10 cellular contexts compared by ENCODE assay signal in genomic region chr22:40203568-40203967, GRCh38. TPM values are rescaled to one million over a fixed set of nuclear protein-coding genes. Genes with fewer than 3 reads are reported as not detected.
DNase-seq lines count a peak whose midpoint lies in the region; ATAC-seq, FAIRE-seq and TF ChIP-seq lines count a peak whose summit lies in the region.
"Had no signal": no experiment of that assay in that cellular context is flagged by ENCODE, and none has a peak within 500 bp of the region (broad histone marks: within the 10 kb centered on the region; RNA-seq: fewer than 3 reads in every experiment).

No MANE protein-coding gene starts in this region.

- H3K4me3 Mint-ChIP-seq in CD4-positive, alpha-beta T cell, result peak overlapping the region; percentile 57

- H3K9me3 Mint-ChIP-seq in CD4-positive, alpha-beta T cell, result no peaks in the 10 kb centered on the region

- H3K4me3 ChIP-seq in SK-N-SH (ENCODE audit: low read depth in 2 of 2, low read length in 1 of 2), result no peak overlapping the region

- no peak overlapping the region for H3K9ac ChIP-seq in SK-N-SH

- peak; percentile 96 for ATAC-seq in CD4-positive, alpha-beta T cell (ENCODE audit: poor library complexity)
- ATAC-seq in left ventricle myocardium superior (peak; percentile 9), GM19324 (IDR thresholded peaks at IDR 0.05; ENCODE audit: low FRiP score, unreplicated experiment) (no peak), esophagus mucosa (no peak)

- H3K36me3 ChIP-seq in SK-N-SH (replicated peaks in 1 of 2; ENCODE audit: control insufficient read depth in 1 of 2, insufficient read depth in 2 of 2, low read length in 1 of 2), result no peaks in the 10 kb centered on the region

- no peaks in the 10 kb centered on the region for H3K27me3 ChIP-seq in CD4-positive, alpha-beta T cell (ENCODE audit: control insufficient read depth, insufficient read depth, low read length)
- H3K27me3 ChIP-seq in SK-N-SH (ENCODE audit: insufficient read depth), result no peaks in the 10 kb centered on the region

- H3K79me2 ChIP-seq in SK-N-SH (ENCODE audit: insufficient read depth), result peaks cover 54% of the 10 kb centered on the region

- no peak overlapping the region for H2AFZ ChIP-seq in SK-N-SH (ENCODE audit: low read depth)

- POLR2A ChIA-PET in CD4-positive, alpha-beta T cell (lab: Charles Lee), result interaction anchor here (0.6 to 3.1 kb wide), 7 partner anchors 12 to 159 kb away, joined by 3 to 13 read pairs (median 5); partner anchors contain the start of gene TNRC6B
- POLR2A ChIA-PET in SK-N-SH (lab: Yijun Ruan, JAX), result no interaction called here

- intact Hi-C loops in CD4-positive, alpha-beta T cell (cut with DNase I, micrococcal nuclease), result loop anchor here in 1 of 2 experiments (2.0 to 5.0 kb wide), 3 partner anchors 27 to 1084 kb away; partner anchors contain the start of genes RANGAP1 and TNRC6B
- intact Hi-C loops in left ventricle myocardium superior (cut with micrococcal nuclease), result no loop called here

- CTCF ChIA-PET in CD4-positive, alpha-beta T cell (lab: Charles Lee), result interaction anchor here (0.8 kb wide), 1 partner anchor 10 kb away, joined by 3 read pairs; no protein-coding TSS in a partner anchor
- CTCF ChIA-PET in SK-N-SH (lab: Yijun Ruan, JAX), result no interaction called here

- H3K27me3 Mint-ChIP-seq in CD4-positive, alpha-beta T cell, result no peaks in the 10 kb centered on the region

- TF ChIP-seq EP300 in SK-N-SH (IDR thresholded peaks at IDR 0.05; ENCODE audit: borderline replicate concordance in 1 of 2, low read depth in 1 of 2, low read length in 1 of 2), result no peak

- peak in 4 of 10 experiments; percentile 25 to 39 (median 28) for DNase-seq in CD4-positive, alpha-beta T cell
- DNase-seq in GM19239 (ENCODE audit: insufficient read length, low spot score), result peak; percentile 43
- no peak for DNase-seq in SK-N-SH
- DNase-seq in left ventricle myocardium superior, result no peak
- no peak for DNase-seq in CD1c-positive myeloid dendritic cell (ENCODE audit: extremely low spot score)
- DNase-seq in AG08395 (ENCODE audit: low spot score), result no peak
- DNase-seq: erythroblast, SW 1271 had no signal

- peak; percentile 98 for FAIRE-seq in GM19239 (lab: Jason Lieb, UNC)

- no peaks in the 10 kb centered on the region for H3K9me2 ChIP-seq in SK-N-SH

- H3K4me2 ChIP-seq in SK-N-SH, result peak overlapping the region; percentile 37; the same call in 1 of the 2 replicates

- H3F3A ChIP-seq in SK-N-SH (replicated peaks; ENCODE audit: insufficient read depth), result peaks cover 10% of the 10 kb centered on the region

- H3K27ac Mint-ChIP-seq in CD4-positive, alpha-beta T cell, result peak overlapping the region; percentile 91

- TF ChIP-seq RAD21 in SK-N-SH (IDR thresholded peaks at IDR 0.05; ENCODE audit: low read length), result no peak

- peaks cover 0 to 21% of the 10 kb centered on the region in 2 experiments; a peak in 2 of 4 replicates for H3K4me1 ChIP-seq in SK-N-SH (ENCODE audit: control insufficient read depth in 1 of 2, insufficient read depth in 2 of 2, low read depth in 1 of 2, low read length in 1 of 2)

- peaks cover 86% of the 10 kb centered on the region for H3K4me1 Mint-ChIP-seq in CD4-positive, alpha-beta T cell (ENCODE audit: low read depth)

- peak overlapping the region; percentile 48 for H3K27ac ChIP-seq in CD4-positive, alpha-beta T cell (ENCODE audit: low read depth, low read length)
- peak overlapping the region; percentile 50 to 69; a peak in 3 of 4 replicates for H3K27ac ChIP-seq in SK-N-SH (ENCODE audit: low read depth in 2 of 2, low read length in 1 of 2)

- 69% methylated on average over 5 of the region's 5 CpGs for WGBS in SK-N-SH (ENCODE audit: low lambda C conversion rate)

- no peak for TF ChIP-seq CTCF in CD4-positive, alpha-beta T cell (IDR thresholded peaks at IDR 0.05)
- no peak for TF ChIP-seq CTCF in SK-N-SH (IDR thresholded peaks at IDR 0.05)

- no peaks in the 10 kb centered on the region for H3K9me3 ChIP-seq in CD4-positive, alpha-beta T cell (ENCODE audit: control insufficient read depth, low read length)
- H3K9me3 ChIP-seq in SK-N-SH, result no peaks in the 10 kb centered on the region

- peaks cover 10% of the 10 kb centered on the region for H3K36me3 Mint-ChIP-seq in CD4-positive, alpha-beta T cell (ENCODE audit: low read depth)

- H4K20me1 ChIP-seq in SK-N-SH (ENCODE audit: insufficient read depth), result peaks cover 52% of the 10 kb centered on the region

TF ChIP-seq in SK-N-SH, 30 proteins besides CTCF, POLR2A, EP300 and RAD21:
- no peak for TF ChIP-seq FOXJ3 (CRISPR knock-in tag; IDR thresholded peaks at IDR 0.05)
- TF ChIP-seq POLR2AphosphoS5 (IDR thresholded peaks at IDR 0.05; ENCODE audit: low read depth, low read length), result no peak
- TF ChIP-seq TEAD4 (IDR thresholded peaks at IDR 0.05; ENCODE audit: borderline replicate concordance, insufficient read depth), result no peak
- TF ChIP-seq SMC3 (IDR thresholded peaks at IDR 0.05; ENCODE audit: low read depth, low read length), result no peak
- no peak for TF ChIP-seq MAX (IDR thresholded peaks at IDR 0.05; ENCODE audit: low read depth)
- TF ChIP-seq JUND (IDR thresholded peaks at IDR 0.05), result no peak
- TF ChIP-seq ELF1 (IDR thresholded peaks at IDR 0.05), result no peak
- no peak for TF ChIP-seq IRF3 (IDR thresholded peaks at IDR 0.05; ENCODE audit: low read depth, low read length)
- no peak for TF ChIP-seq RCOR1 (IDR thresholded peaks at IDR 0.05; ENCODE audit: low read length)

RNA-seq across cellular contexts. Expression of gene TNRC6B, which starts 25.8 kb away (rescaled TPM):
- 100 to 1,000 TPM; 110 to 111 TPM for total RNA-seq in CD4-positive, alpha-beta T cell
- 1.2 and 1.5 TPM in 2 replicates for polyA plus RNA-seq in SK-N-SH (2012; rRNA removed)
- polyA plus RNA-seq in SK-N-SH (2012; cell fraction: cytosol; rRNA removed), result 0.84 and 1.00 TPM in 2 replicates
- 2.6 and 5.5 TPM in 2 replicates for polyA plus RNA-seq in SK-N-SH (2012; cell fraction: nucleus; rRNA removed)
- total RNA-seq in left ventricle myocardium superior (49.3 TPM), esophagus mucosa (19.3 TPM)

Comparison
In these comparisons a context has a peak if more than half of its experiments do, and no peak if none do; other contexts are left out.
1. ATAC-seq: peak in CD4-positive, alpha-beta T cell (single experiment) and left ventricle myocardium superior (single experiment); none in GM19324 (single experiment) and esophagus mucosa (single experiment).